Comparison of ENCODE assay signal across 18 cellular contexts in genomic region chr2:238021327-238021726, GRCh38.
"Had no signal": no experiment of that assay in that cellular context is flagged by ENCODE, and none has a peak within 500 bp of the region (broad histone marks: within the 10 kb centered on the region; RNA-seq: fewer than 3 reads in every experiment).

No MANE protein-coding gene starts in this region.

- H3K36me3 ChIP-seq: cardiac muscle cell, neural progenitor cell had no signal

- H3K4me3 Mint-ChIP-seq: activated CD4-positive, alpha-beta memory T cell treated with anti-CD3 and anti-CD28 coated beads, Interleukin-2, amount 10 ng/mL, durations not matched to agents 7 days and 5 days; activated CD4-positive, alpha-beta T cell treated with anti-CD3 and anti-CD28 coated beads for 36 hours; activated naive CD8-positive, alpha-beta T cell treated with anti-CD3 and anti-CD28 coated beads, Interleukin-2, amount 10 ng/mL, durations not matched to agents 7 days and 5 days; neural progenitor cell; T-cell had no signal

- H3K27ac Mint-ChIP-seq: activated CD4-positive, alpha-beta memory T cell treated with anti-CD3 and anti-CD28 coated beads, Interleukin-2, amount 10 ng/mL, durations not matched to agents 7 days and 5 days; activated CD4-positive, alpha-beta T cell treated with anti-CD3 and anti-CD28 coated beads for 36 hours; activated naive CD8-positive, alpha-beta T cell treated with anti-CD3 and anti-CD28 coated beads, Interleukin-2, amount 10 ng/mL, durations not matched to agents 7 days and 5 days; neural progenitor cell; T-cell had no signal

- ATAC-seq: activated CD4-positive, alpha-beta T cell treated with anti-CD3 and anti-CD28 coated beads for 36 hours; left ventricle myocardium superior; T-cell had no signal

- H3K4me1 ChIP-seq: neural progenitor cell, pancreas, tibial artery had no signal

- H3K9me3 ChIP-seq: heart right ventricle, pancreas, tibial artery had no signal

- H3K27me3 Mint-ChIP-seq: activated CD4-positive, alpha-beta memory T cell treated with anti-CD3 and anti-CD28 coated beads, Interleukin-2, amount 10 ng/mL, durations not matched to agents 7 days and 5 days; activated CD4-positive, alpha-beta T cell treated with anti-CD3 and anti-CD28 coated beads for 36 hours; activated naive CD8-positive, alpha-beta T cell treated with anti-CD3 and anti-CD28 coated beads, Interleukin-2, amount 10 ng/mL, durations not matched to agents 7 days and 5 days; T-cell had no signal

- DNase-seq: activated CD4-positive, alpha-beta memory T cell treated with anti-CD3 and anti-CD28 coated beads, Interleukin-2, amount 10 ng/mL, durations not matched to agents 7 days and 5 days; activated CD4-positive, alpha-beta T cell treated with anti-CD3 and anti-CD28 coated beads for 36 hours; activated naive CD8-positive, alpha-beta T cell treated with anti-CD3 and anti-CD28 coated beads, Interleukin-2, amount 10 ng/mL, durations not matched to agents 7 days and 5 days; aorta; heart right ventricle; islet precursor cell; left ventricle myocardium superior; pancreas; stimulated activated CD4-positive, alpha-beta T cell treated with anti-CD3 and anti-CD28 coated beads, Interleukin-15, amount 100 ng/mL, for 24 hours; stimulated activated CD4-positive, alpha-beta T cell treated with anti-CD3 and anti-CD28 coated beads, Interleukin-4, amount 100 ng/mL, for 24 hours; T-cell; T1000; tibial artery had no signal

- FAIRE-seq: colon, frontal cortex, pancreas had no signal

- H3K4me1 Mint-ChIP-seq: neural progenitor cell had no signal

- H3K27ac ChIP-seq: cardiac muscle cell, heart right ventricle, neural progenitor cell, pancreas, tibial artery, VCaP had no signal

- H3K4me3 ChIP-seq: cardiac muscle cell, heart right ventricle, neural progenitor cell, pancreas, tibial artery had no signal

- H3K9me3 Mint-ChIP-seq: activated CD4-positive, alpha-beta memory T cell treated with anti-CD3 and anti-CD28 coated beads, Interleukin-2, amount 10 ng/mL, durations not matched to agents 7 days and 5 days; activated naive CD8-positive, alpha-beta T cell treated with anti-CD3 and anti-CD28 coated beads, Interleukin-2, amount 10 ng/mL, durations not matched to agents 7 days and 5 days; neural progenitor cell; T-cell had no signal

- H3K27me3 ChIP-seq: cardiac muscle cell, heart right ventricle, neural progenitor cell, pancreas, tibial artery had no signal
